Comparison of ENCODE assay signal across 13 cellular contexts in the genomic region with DNA sequence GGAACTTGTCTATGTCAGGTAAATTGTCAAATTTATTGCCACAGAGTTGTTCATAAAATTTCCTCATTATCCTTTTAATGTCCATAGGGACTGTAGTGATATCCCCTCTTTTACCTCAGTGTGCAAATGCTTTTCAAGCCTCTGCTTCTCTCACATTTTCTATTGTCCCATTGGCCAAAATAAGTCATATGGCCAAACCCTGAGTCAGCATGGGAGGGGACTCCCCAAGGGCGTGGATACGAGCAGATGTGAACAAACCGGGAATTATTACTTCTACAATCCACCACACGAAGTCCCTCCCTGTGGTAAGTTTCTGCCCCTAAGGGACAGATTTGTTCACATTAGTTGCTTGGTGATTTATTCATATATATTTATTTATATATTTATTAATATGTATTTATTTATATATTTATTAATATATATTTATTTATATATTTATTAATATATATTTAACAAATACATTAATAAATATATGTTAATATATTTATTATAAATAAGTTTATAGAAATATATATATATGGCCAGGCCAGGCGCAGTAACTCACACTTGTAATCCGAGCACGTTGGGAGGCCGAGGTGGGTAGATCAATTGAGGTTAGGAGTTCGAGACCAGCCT. TPM values are rescaled to one million over a fixed set of nuclear protein-coding genes. Genes with fewer than 3 reads are reported as not detected.
DNase-seq lines count a peak whose midpoint lies in the region; ATAC-seq and TF ChIP-seq lines count a peak whose summit lies in the region.
"Had no signal": no experiment of that assay in that cellular context is flagged by ENCODE, and none has a peak within 500 bp of the region (broad histone marks: within the 10 kb centered on the region; RNA-seq: fewer than 3 reads in every experiment).

No MANE protein-coding gene starts in this region.

- BruUV-seq in HCT116 (replicated peaks; lab: Mats Ljungman, UMichigan) (no TSS peak), PC-9 (replicated peaks; lab: Mats Ljungman, UMichigan) (no TSS peak)

- TF ChIP-seq RAD21 in HCT116 (IDR thresholded peaks at IDR 0.05; ENCODE audit: low read depth) = no peak

- TF ChIP-seq CTCF in HCT116 (IDR thresholded peaks at IDR 0.05 in 2 of 3, conservative IDR thresholded peaks at IDR 0.05 in 1 of 3; ENCODE audit: borderline replicate concordance in 1 of 3, insufficient read depth in 1 of 3, low read depth in 2 of 3, low read length in 2 of 3) (no peak), PC-9 (conservative IDR thresholded peaks at IDR 0.05) (no peak), fibroblast of mammary gland (conservative IDR thresholded peaks at IDR 0.05; ENCODE audit: control insufficient read depth, insufficient read depth, low read depth, low read length) (no peak)

- H3K9ac ChIP-seq in HCT116 (ENCODE audit: low read length) = no peak overlapping the region

- POLR2A ChIA-PET in HCT116 (lab: Charles Lee) = no interaction called here
- POLR2A ChIA-PET in PC-9 (lab: Charles Lee; ENCODE audit: unreplicated experiment) = no interaction called here

- CTCF ChIA-PET in HCT116 (lab: Charles Lee) (no interaction called here), PC-9 (lab: Charles Lee) (no interaction called here)

- no peaks in the 10 kb centered on the region for H3K9me3 ChIP-seq in HCT116 (ENCODE audit: control insufficient read depth in 1 of 2, insufficient read depth in 1 of 2, low read depth in 1 of 2, low read length in 2 of 2)
- H3K9me3 ChIP-seq in PC-9 (ENCODE audit: insufficient read depth, low read depth) = no peaks in the 10 kb centered on the region

- peak overlapping the region; percentile 24 for H2AFZ ChIP-seq in HCT116 (ENCODE audit: low read depth, low read length, poor library complexity, severe bottlenecking)
- H2AFZ ChIP-seq in PC-9 = no peak overlapping the region

- H3K9me3 Mint-ChIP-seq in activated T-cell treated with anti-CD3 and anti-CD28 coated beads, Interleukin-2, amount 50 U/mL, for 24 hours = no peaks in the 10 kb centered on the region

- TF ChIP-seq POLR2A in HCT116 (IDR thresholded peaks at IDR 0.05; ENCODE audit: borderline replicate concordance, extremely low read depth, insufficient read depth, insufficient read length) = no peak

- H3K4me1 ChIP-seq in HCT116 (ENCODE audit: control insufficient read depth in 1 of 2, insufficient read depth in 2 of 2, low read length in 2 of 2) = peaks cover 14 to 23% of the 10 kb centered on the region in 2 experiments
- 0 out of 2 replicates have a peak, but pooled peaks cover 8% of the 10 kb centered on the region for H3K4me1 ChIP-seq in PC-9 (replicated peaks; ENCODE audit: insufficient read depth)

- H3K27ac ChIP-seq in HCT116 (ENCODE audit: low read depth, low read length) (no peak overlapping the region), PC-9 (no peak overlapping the region)
- H3K27ac ChIP-seq: SK-N-MC had no signal

- peak; percentile 84 for ATAC-seq in HCT116
- no peak for ATAC-seq in GM21515 (IDR thresholded peaks at IDR 0.05; ENCODE audit: unreplicated experiment)

- DNase-seq in AG08395 (ENCODE audit: low spot score) = peak; percentile 34
- peak; percentile 66 for DNase-seq in HCT116 (ENCODE audit: low read depth, low spot score)
- peak; percentile 38 to 69 for DNase-seq in PC-9
- peak; percentile 28 for DNase-seq in fibroblast of mammary gland (ENCODE audit: low read depth)
- DNase-seq in activated T-cell treated with anti-CD3 and anti-CD28 coated beads, Interleukin-2, amount 50 U/mL, for 24 hours = no peak
- no peak for DNase-seq in activated gamma-delta T cell (lab: John Stamatoyannopoulos, UW)
- DNase-seq in G401 (ENCODE audit: low spot score) = no peak
- DNase-seq: activated effector memory CD4-positive, alpha-beta T cell treated with anti-CD3 and anti-CD28 coated beads, Interleukin-2, amount 50 U/mL, for 16 hours; C1 segment of cervical spinal cord; NCI-H1105; NCI-H526 treated with DMSO at 0.1 percent for 48 hours had no signal

- H3K4me2 ChIP-seq in HCT116 (ENCODE audit: low read length) (peak overlapping the region; percentile 33), PC-9 (peak overlapping the region; percentile 7; the same call in 1 of the 2 replicates)

- peaks cover 10% of the 10 kb centered on the region for H3K27me3 Mint-ChIP-seq in activated T-cell treated with anti-CD3 and anti-CD28 coated beads, Interleukin-2, amount 50 U/mL, for 24 hours

- peaks cover 27% of the 10 kb centered on the region for H3F3A ChIP-seq in PC-9 (ENCODE audit: insufficient read depth, low read depth)

- H3K27ac Mint-ChIP-seq in activated T-cell treated with anti-CD3 and anti-CD28 coated beads, Interleukin-2, amount 50 U/mL, for 24 hours = no peak overlapping the region

- RAD21 ChIA-PET in HCT116 (lab: Charles Lee; ENCODE audit: low non-redundant PET in 1 of 2, low total read pairs in 2 of 2, uncharacterized antibody in 2 of 2, unreplicated experiment in 2 of 2) = no interaction called here

- no peaks in the 10 kb centered on the region for H4K20me1 ChIP-seq in HCT116 (ENCODE audit: insufficient read depth)
- H4K20me1 ChIP-seq in PC-9 (ENCODE audit: insufficient read depth) = no peaks in the 10 kb centered on the region

- in situ Hi-C loops in G401 (cut with HindIII; ENCODE audit: low sequenced_read_pairs) = no loop called here

- intact Hi-C loops in HCT116 (cut with micrococcal nuclease) (no loop called here), PC-9 (cut with micrococcal nuclease; ENCODE audit: unreplicated experiment) (no loop called here)

- H3K79me2 ChIP-seq in HCT116 (ENCODE audit: insufficient read depth, low read length) (no peaks in the 10 kb centered on the region), PC-9 (ENCODE audit: low read depth) (no peaks in the 10 kb centered on the region)

- no peaks in the 10 kb centered on the region for H3K4me1 Mint-ChIP-seq in activated T-cell treated with anti-CD3 and anti-CD28 coated beads, Interleukin-2, amount 50 U/mL, for 24 hours (ENCODE audit: low read depth)

- H3K9me2 ChIP-seq in HCT116 (ENCODE audit: insufficient read depth) (no peaks in the 10 kb centered on the region), PC-9 (ENCODE audit: insufficient read depth) (no peaks in the 10 kb centered on the region)

- no peaks in the 10 kb centered on the region for H3K36me3 Mint-ChIP-seq in activated T-cell treated with anti-CD3 and anti-CD28 coated beads, Interleukin-2, amount 50 U/mL, for 24 hours (ENCODE audit: low read depth)

- H3K36me3 ChIP-seq in HCT116 (ENCODE audit: control insufficient read depth in 1 of 2, insufficient read depth in 2 of 2, low read length in 2 of 2) = no peaks in the 10 kb centered on the region
- no peaks in the 10 kb centered on the region for H3K36me3 ChIP-seq in PC-9 (ENCODE audit: low read depth)

- H3K27me3 ChIP-seq in HCT116 (ENCODE audit: insufficient read depth, low read length) (no peaks in the 10 kb centered on the region), PC-9 (ENCODE audit: insufficient read depth, low read depth) (peaks cover 25% of the 10 kb centered on the region; the same call in 1 of the 2 replicates)

- no peak overlapping the region for H3K4me3 ChIP-seq in HCT116 (replicated peaks in 1 of 2; ENCODE audit: low read depth in 1 of 2, low read length in 2 of 2)
- no peak overlapping the region for H3K4me3 ChIP-seq in PC-9
- H3K4me3 ChIP-seq in fibroblast of mammary gland (ENCODE audit: control insufficient read depth, low read depth, low read length) = no peak overlapping the region
- H3K4me3 ChIP-seq: SK-N-MC had no signal

- no peak overlapping the region for H3K4me3 Mint-ChIP-seq in activated T-cell treated with anti-CD3 and anti-CD28 coated beads, Interleukin-2, amount 50 U/mL, for 24 hours

TF ChIP-seq in HCT116, 20 proteins besides CTCF, POLR2A, EP300 and RAD21:
- no peak; the same call in 1 of the 2 replicates for TF ChIP-seq SP1 (IDR thresholded peaks at IDR 0.05; ENCODE audit: low read depth)
- no peak for TF ChIP-seq EZH2 (IDR thresholded peaks at IDR 0.05)
- peak; percentile 20; the same call in 1 of the 2 replicates for TF ChIP-seq FOSL1 (IDR thresholded peaks at IDR 0.05; ENCODE audit: low read depth)
- TF ChIP-seq ZNF274 (IDR thresholded peaks at IDR 0.05; ENCODE audit: low read depth, low read length) = no peak
- TF ChIP-seq, protein P1, sequence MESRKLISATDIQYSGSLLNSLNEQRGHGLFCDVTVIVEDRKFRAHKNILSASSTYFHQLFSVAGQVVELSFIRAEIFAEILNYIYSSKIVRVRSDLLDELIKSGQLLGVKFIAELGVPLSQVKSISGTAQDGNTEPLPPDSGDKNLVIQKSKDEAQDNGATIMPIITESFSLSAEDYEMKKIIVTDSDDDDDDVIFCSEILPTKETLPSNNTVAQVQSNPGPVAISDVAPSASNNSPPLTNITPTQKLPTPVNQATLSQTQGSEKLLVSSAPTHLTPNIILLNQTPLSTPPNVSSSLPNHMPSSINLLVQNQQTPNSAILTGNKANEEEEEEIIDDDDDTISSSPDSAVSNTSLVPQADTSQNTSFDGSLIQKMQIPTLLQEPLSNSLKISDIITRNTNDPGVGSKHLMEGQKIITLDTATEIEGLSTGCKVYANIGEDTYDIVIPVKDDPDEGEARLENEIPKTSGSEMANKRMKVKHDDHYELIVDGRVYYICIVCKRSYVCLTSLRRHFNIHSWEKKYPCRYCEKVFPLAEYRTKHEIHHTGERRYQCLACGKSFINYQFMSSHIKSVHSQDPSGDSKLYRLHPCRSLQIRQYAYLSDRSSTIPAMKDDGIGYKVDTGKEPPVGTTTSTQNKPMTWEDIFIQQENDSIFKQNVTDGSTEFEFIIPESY (IDR thresholded peaks at IDR 0.05; ENCODE audit: extremely low read depth, insufficient replicate concordance, low read length) = no peak

RNA-seq across cellular contexts. Expression of a gene that starts 20.1 kb away (rescaled TPM):
- total RNA-seq in HCT116 (2021; ENCODE audit: unreplicated experiment) = 24.0 TPM
- 16.1 and 17.3 TPM in 2 replicates for polyA plus RNA-seq in HCT116 (2012)
- total RNA-seq in PC-9 (2021) = 25.9 and 27.8 TPM in 2 replicates
- total RNA-seq in G401 (2014; rRNA removed; shearing (Covaris generic)) = 3.3 and 4.8 TPM in 2 replicates

RNA-seq across cellular contexts. Expression of a gene that starts 40.0 kb away (rescaled TPM):
- total RNA-seq in HCT116 (2021; ENCODE audit: unreplicated experiment) (159 TPM), PC-9 (2021) (121 and 139 TPM in 2 replicates)
- polyA plus RNA-seq in HCT116 (2012) = 84.5 and 99.9 TPM in 2 replicates
- total RNA-seq in G401 (2014; rRNA removed; shearing (Covaris generic)) = 74.6 and 97.9 TPM in 2 replicates

RNA-seq across cellular contexts. Expression of a gene that starts 53.1 kb away (rescaled TPM):
- total RNA-seq in HCT116 (2021; ENCODE audit: unreplicated experiment) = 19.1 TPM
- 15.5 and 19.6 TPM in 2 replicates for polyA plus RNA-seq in HCT116 (2012)
- 10.4 and 16.0 TPM in 2 replicates for total RNA-seq in PC-9 (2021)
- total RNA-seq in G401 (2014; rRNA removed; shearing (Covaris generic)) = 6.2 and 16.9 TPM in 2 replicates

RNA-seq across cellular contexts. Expression of a gene that starts 53.8 kb away (rescaled TPM):
- total RNA-seq in HCT116 (2021; ENCODE audit: unreplicated experiment) = 103 TPM
- polyA plus RNA-seq in HCT116 (2012) = 106 and 121 TPM in 2 replicates
- total RNA-seq in PC-9 (2021) = 44.9 and 51.3 TPM in 2 replicates
- total RNA-seq in G401 (2014; rRNA removed; shearing (Covaris generic)) = 68.4 and 87.3 TPM in 2 replicates

RNA-seq across cellular contexts. Expression of a gene that starts 54.1 kb away (rescaled TPM):
- total RNA-seq in HCT116 (2021; ENCODE audit: unreplicated experiment) = 126 TPM
- polyA plus RNA-seq in HCT116 (2012) = 57.2 and 88.5 TPM in 2 replicates
- total RNA-seq in PC-9 (2021) = 149 and 222 TPM in 2 replicates
- total RNA-seq in G401 (2014; rRNA removed; shearing (Covaris generic)) = 31.2 and 80.2 TPM in 2 replicates

Comparison
In these comparisons a context has a peak if more than half of its experiments do, and no peak if none do; other contexts are left out.
1. DNase-seq: peak in AG08395 (single experiment), HCT116 (single experiment), PC-9 (2 of 2) and fibroblast of mammary gland (single experiment); none in activated T-cell treated with anti-CD3 and anti-CD28 coated beads, Interleukin-2, amount 50 U/mL, for 24 hours (single experiment), activated gamma-delta T cell (single experiment) and G401 (single experiment).